ENCODE assay signal across 15 cellular contexts in genomic region chr7:50268990-50269389, GRCh38. TPM values are rescaled to one million over a fixed set of nuclear protein-coding genes. Genes with fewer than 3 reads are reported as not detected.
DNase-seq lines count a peak whose midpoint lies in the region; ATAC-seq and TF ChIP-seq lines count a peak whose summit lies in the region.
"Had no signal": no experiment of that assay in that cellular context is flagged by ENCODE, and none has a peak within 500 bp of the region (broad histone marks: within the 10 kb centered on the region; RNA-seq: fewer than 3 reads in every experiment).

No MANE protein-coding gene starts in this region.

- H3K9me3 Mint-ChIP-seq in activated T-cell treated with anti-CD3 and anti-CD28 coated beads, Interleukin-2, amount 50 U/mL, for 72 hours: peaks cover 2 to 3% of the 10 kb centered on the region in 2 donors
- H3K9me3 Mint-ChIP-seq in activated naive CD8-positive, alpha-beta T cell treated with anti-CD3 and anti-CD28 coated beads for 36 hours: peaks cover 7% of the 10 kb centered on the region

- peaks cover 97% of the 10 kb centered on the region for H3K4me1 Mint-ChIP-seq in activated T-cell treated with anti-CD3 and anti-CD28 coated beads, Interleukin-2, amount 50 U/mL, for 72 hours (ENCODE audit: low read depth)
- peaks cover 85% of the 10 kb centered on the region for H3K4me1 Mint-ChIP-seq in activated naive CD8-positive, alpha-beta T cell treated with anti-CD3 and anti-CD28 coated beads for 36 hours

- H3K36me3 Mint-ChIP-seq in activated T-cell treated with anti-CD3 and anti-CD28 coated beads, Interleukin-2, amount 50 U/mL, for 72 hours (ENCODE audit: insufficient read depth in 2 of 2): peaks cover 0 to 2% of the 10 kb centered on the region in 2 donors
- H3K36me3 Mint-ChIP-seq in activated naive CD8-positive, alpha-beta T cell treated with anti-CD3 and anti-CD28 coated beads for 36 hours: peaks cover 28% of the 10 kb centered on the region
- H3K36me3 Mint-ChIP-seq: type B pancreatic cell had no signal

- no peak overlapping the region for H2AFZ ChIP-seq in SK-N-SH (ENCODE audit: low read depth)

- H3K27me3 ChIP-seq in thymus (ENCODE audit: control insufficient read depth, insufficient read depth) (no peaks in the 10 kb centered on the region), SK-N-SH (ENCODE audit: insufficient read depth) (no peaks in the 10 kb centered on the region)
- H3K27me3 ChIP-seq: pancreas had no signal

- POLR2A ChIA-PET in SK-N-SH (lab: Yijun Ruan, JAX): no interaction called here

- peak overlapping the region; percentile 99 for H3K27ac Mint-ChIP-seq in activated T-cell treated with anti-CD3 and anti-CD28 coated beads, Interleukin-2, amount 50 U/mL, for 72 hours
- peak overlapping the region; percentile 96 for H3K27ac Mint-ChIP-seq in activated naive CD8-positive, alpha-beta T cell treated with anti-CD3 and anti-CD28 coated beads for 36 hours
- H3K27ac Mint-ChIP-seq: type B pancreatic cell had no signal

- H3K4me1 ChIP-seq in thymus (ENCODE audit: control insufficient read depth, insufficient read depth, low read length) (peaks cover 71% of the 10 kb centered on the region), SK-N-SH (ENCODE audit: control insufficient read depth in 1 of 2, insufficient read depth in 2 of 2, low read depth in 1 of 2, low read length in 1 of 2) (no peaks in the 10 kb centered on the region)
- H3K4me1 ChIP-seq: pancreas had no signal

- no peaks in the 10 kb centered on the region for H4K20me1 ChIP-seq in SK-N-SH (ENCODE audit: insufficient read depth)

- ATAC-seq in activated T-cell treated with anti-CD3 and anti-CD28 coated beads, Interleukin-2, amount 50 U/mL, for 72 hours (replicated peaks in 1 of 2): no peak
- no peak for ATAC-seq in HG03342 (IDR thresholded peaks at IDR 0.05; ENCODE audit: unreplicated experiment)
- ATAC-seq: pancreas had no signal

- no peak for TF ChIP-seq EP300 in SK-N-SH (IDR thresholded peaks at IDR 0.05; ENCODE audit: borderline replicate concordance in 1 of 2, low read depth in 1 of 2, low read length in 1 of 2)

- DNase-seq in activated T-cell treated with anti-CD3 and anti-CD28 coated beads, Interleukin-2, amount 50 U/mL, for 72 hours: no peak
- DNase-seq in activated T-cell treated with anti-CD3 and anti-CD28 coated beads for 4 hours (no peak), NOMO-1 treated with DMSO at 0.1 percent for 48 hours (lab: John Stamatoyannopoulos, UW; ENCODE audit: unreplicated experiment) (peak; percentile 32), Kasumi-1 (lab: John Stamatoyannopoulos, UW) (no peak), SK-N-SH (no peak)
- DNase-seq in activated naive CD8-positive, alpha-beta T cell treated with anti-CD3 and anti-CD28 coated beads for 36 hours: no peak
- DNase-seq: activated CD4-positive, CD25-positive, alpha-beta regulatory T cell treated with anti-CD3 and anti-CD28 coated beads, Interleukin-2, amount 50 U/mL, for 72 hours; activated gamma-delta T cell; EL; KG1; NCI-H2029 treated with DMSO at 0.1 percent for 48 hours; pancreas had no signal

- H3F3A ChIP-seq in SK-N-SH (replicated peaks; ENCODE audit: insufficient read depth): no peaks in the 10 kb centered on the region

- H3K27me3 Mint-ChIP-seq in activated T-cell treated with anti-CD3 and anti-CD28 coated beads, Interleukin-2, amount 50 U/mL, for 72 hours (ENCODE audit: low read depth): no peaks in the 10 kb centered on the region
- no peaks in the 10 kb centered on the region for H3K27me3 Mint-ChIP-seq in activated naive CD8-positive, alpha-beta T cell treated with anti-CD3 and anti-CD28 coated beads for 36 hours

- TF ChIP-seq CTCF in SK-N-SH (IDR thresholded peaks at IDR 0.05): no peak

- 78% methylated on average over 3 of the region's 3 CpGs for WGBS in thymus
- 21% methylated on average over 3 of the region's 3 CpGs for WGBS in SK-N-SH (ENCODE audit: low lambda C conversion rate)

- H3K79me2 ChIP-seq in SK-N-SH (ENCODE audit: insufficient read depth): no peaks in the 10 kb centered on the region

- H3K4me2 ChIP-seq in SK-N-SH: no peak overlapping the region

- no peak for TF ChIP-seq RAD21 in SK-N-SH (IDR thresholded peaks at IDR 0.05; ENCODE audit: low read length)

- H3K36me3 ChIP-seq in thymus (ENCODE audit: control insufficient read depth, insufficient read depth): peaks cover 4% of the 10 kb centered on the region
- H3K36me3 ChIP-seq in SK-N-SH (replicated peaks in 1 of 2; ENCODE audit: control insufficient read depth in 1 of 2, insufficient read depth in 2 of 2, low read length in 1 of 2): no peaks in the 10 kb centered on the region
- H3K36me3 ChIP-seq: pancreas had no signal

- CTCF ChIA-PET in SK-N-SH (lab: Yijun Ruan, JAX): interaction anchor here (0.9 to 1.6 kb wide), 2 partner anchors 39 to 64 kb away, joined by 4 read pairs; no protein-coding TSS in a partner anchor

- no peak overlapping the region for H3K9ac ChIP-seq in SK-N-SH

- H3K27ac ChIP-seq in thymus (ENCODE audit: low read depth) (peak overlapping the region; percentile 97), SK-N-SH (ENCODE audit: low read depth in 2 of 2, low read length in 1 of 2) (no peak overlapping the region)
- H3K27ac ChIP-seq: pancreas had no signal

- H3K9me3 ChIP-seq in thymus (ENCODE audit: control insufficient read depth): no peaks in the 10 kb centered on the region
- H3K9me3 ChIP-seq in SK-N-SH: no peaks in the 10 kb centered on the region
- H3K9me3 ChIP-seq: pancreas had no signal

- H3K4me3 ChIP-seq in thymus (ENCODE audit: low read length) (no peak overlapping the region), SK-N-SH (ENCODE audit: low read depth in 2 of 2, low read length in 1 of 2) (no peak overlapping the region)
- H3K4me3 ChIP-seq: pancreas had no signal

- peak overlapping the region in 1 of 2 donors; percentile 94 for H3K4me3 Mint-ChIP-seq in activated T-cell treated with anti-CD3 and anti-CD28 coated beads, Interleukin-2, amount 50 U/mL, for 72 hours
- no peak overlapping the region for H3K4me3 Mint-ChIP-seq in activated naive CD8-positive, alpha-beta T cell treated with anti-CD3 and anti-CD28 coated beads for 36 hours
- H3K4me3 Mint-ChIP-seq: type B pancreatic cell had no signal

- no peaks in the 10 kb centered on the region for H3K9me2 ChIP-seq in SK-N-SH

TF ChIP-seq in SK-N-SH, 30 proteins besides CTCF, POLR2A, EP300 and RAD21 (continues in another document):
- TF ChIP-seq FOSL2 (IDR thresholded peaks at IDR 0.05; ENCODE audit: borderline replicate concordance, low read depth) (no peak), FOXM1 (IDR thresholded peaks at IDR 0.05; ENCODE audit: low read depth) (no peak), TEAD4 (IDR thresholded peaks at IDR 0.05; ENCODE audit: borderline replicate concordance, insufficient read depth) (no peak), REST (IDR thresholded peaks at IDR 0.05; ENCODE audit: low read depth, low read length) (no peak), POLR2AphosphoS5 (IDR thresholded peaks at IDR 0.05; ENCODE audit: low read depth, low read length) (no peak), PBX3 (IDR thresholded peaks at IDR 0.05) (no peak), RCOR1 (IDR thresholded peaks at IDR 0.05; ENCODE audit: low read length) (no peak), MXI1 (IDR thresholded peaks at IDR 0.05; ENCODE audit: low read depth, low read length) (no peak), USF2 (IDR thresholded peaks at IDR 0.05; ENCODE audit: borderline replicate concordance, low read depth, low read length) (no peak)

RNA-seq across cellular contexts. Expression of gene IKZF1, which starts 35.5 kb away (rescaled TPM):
- total RNA-seq in activated T-cell treated with anti-CD3 and anti-CD28 coated beads, Interleukin-2, amount 50 U/mL, for 72 hours: 100 to 1,000 TPM; 427 to 504 TPM
- total RNA-seq in activated naive CD8-positive, alpha-beta T cell treated with anti-CD3 and anti-CD28 coated beads for 36 hours: 100 to 1,000 TPM; 220 to 225 TPM
- polyA plus RNA-seq in thymus (99.0 TPM), SK-N-SH (2012; rRNA removed) (not detected in 2 replicates)
- not detected in 2 replicates for polyA plus RNA-seq in SK-N-SH (2012; cell fraction: cytosol; rRNA removed)
- not detected in 2 replicates for polyA plus RNA-seq in SK-N-SH (2012; cell fraction: nucleus; rRNA removed)
